In genomic region chr12:26126340-26127284, GRCh38 we compare ENCODE assay signal across 1 cellular context.
TF ChIP-seq lines count a peak whose summit lies in the region.

No MANE protein-coding gene starts in this region.

TF ChIP-seq in WTC11, 78 proteins besides CTCF, POLR2A, EP300 and RAD21 (continued from another document):
- TF ChIP-seq ZBTB21 (CRISPR knock-in tag; IDR thresholded peaks at IDR 0.05; ENCODE audit: borderline replicate concordance): no peak
TF ChIP-seq in WTC11: peak in this region for 6.
